8 cellular contexts compared by ENCODE assay signal in the genomic region with DNA sequence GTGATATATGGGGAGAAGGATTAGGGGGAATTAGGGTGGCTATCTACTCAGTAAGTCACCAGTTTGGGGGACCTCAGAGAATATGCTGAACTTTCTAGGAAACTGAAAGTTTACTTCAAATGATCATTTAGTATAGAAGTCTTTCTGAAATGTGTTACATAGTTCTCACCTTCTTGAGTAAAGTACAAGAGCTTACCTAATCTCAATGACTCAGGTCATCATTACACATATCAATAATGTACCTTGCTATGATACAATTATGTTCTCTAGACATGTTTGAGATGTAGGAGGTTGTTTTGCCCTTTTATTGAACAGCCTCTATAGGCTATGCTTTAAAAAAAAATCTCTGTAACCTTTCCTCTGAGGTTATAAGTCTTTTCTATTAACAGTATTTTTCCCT.
"Had no signal": no experiment of that assay in that cellular context is flagged by ENCODE, and none has a peak within 500 bp of the region (broad histone marks: within the 10 kb centered on the region; RNA-seq: fewer than 3 reads in every experiment).

No MANE protein-coding gene starts in this region.

- DNase-seq: GDM1, GF-D8 had no signal

- FAIRE-seq: G401.6, GM12878, GM12891, GM12892, GM18507, GM19239 had no signal

- H3K4me3 ChIP-seq: GM12878 had no signal
